ENCODE assay signal across 1 cellular context in the genomic region with DNA sequence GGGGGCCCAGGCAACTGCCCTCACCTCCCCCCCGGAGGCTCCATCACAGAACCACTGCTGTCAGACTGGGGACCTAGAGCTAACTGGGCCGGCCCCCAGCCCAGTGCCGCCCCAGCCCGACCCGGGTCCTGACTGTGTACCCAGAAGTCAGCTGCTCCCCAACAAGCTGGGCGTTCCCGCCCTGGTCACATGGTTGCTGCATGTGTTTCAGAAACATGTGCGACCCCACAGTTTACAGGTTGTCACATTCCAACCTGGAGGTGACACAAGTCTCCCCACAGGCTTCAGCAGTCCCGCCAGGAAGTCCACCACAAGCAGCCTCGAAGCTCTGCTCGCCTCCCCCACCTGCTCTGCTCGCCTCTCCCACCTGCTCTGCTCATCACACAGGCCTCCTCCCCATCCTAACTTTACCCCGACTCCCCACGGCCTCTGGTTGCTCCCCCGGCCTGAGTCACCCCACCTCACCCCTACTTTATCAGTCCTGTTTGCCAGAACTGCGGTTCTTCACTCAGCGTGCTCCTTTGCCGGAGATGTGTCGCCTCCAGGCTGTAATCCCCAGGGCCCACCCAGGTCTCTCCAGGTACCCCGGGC.
A peak's percentile ranks its signal among the peaks of the same experiment; 100 is the strongest.
TF ChIP-seq lines count a peak whose summit lies in the region.

No MANE protein-coding gene starts in this region.

TF ChIP-seq in K562, 482 proteins besides CTCF, POLR2A, EP300 and RAD21 (continued from another document):
- TF ChIP-seq, protein P1, sequence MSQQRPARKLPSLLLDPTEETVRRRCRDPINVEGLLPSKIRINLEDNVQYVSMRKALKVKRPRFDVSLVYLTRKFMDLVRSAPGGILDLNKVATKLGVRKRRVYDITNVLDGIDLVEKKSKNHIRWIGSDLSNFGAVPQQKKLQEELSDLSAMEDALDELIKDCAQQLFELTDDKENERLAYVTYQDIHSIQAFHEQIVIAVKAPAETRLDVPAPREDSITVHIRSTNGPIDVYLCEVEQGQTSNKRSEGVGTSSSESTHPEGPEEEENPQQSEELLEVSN (IDR thresholded peaks at IDR 0.05; ENCODE audit: borderline replicate concordance in 1 of 2, extremely low read depth in 1 of 2, insufficient read depth in 1 of 2, insufficient read length in 1 of 2, low read depth in 1 of 2, low read length in 1 of 2, poor library complexity in 1 of 2, severe bottlenecking in 1 of 2) = peak; percentile 47 to 67
- TF ChIP-seq TCF7 (IDR thresholded peaks at IDR 0.05; ENCODE audit: borderline replicate concordance) = no peak
- no peak for TF ChIP-seq ZNF384 (IDR thresholded peaks at IDR 0.05; ENCODE audit: low read depth, low read length)
- no peak for TF ChIP-seq MEF2D (tag; conservative IDR thresholded peaks at IDR 0.05; ENCODE audit: low read depth)
- TF ChIP-seq NBN (IDR thresholded peaks at IDR 0.05; ENCODE audit: low read depth) = no peak
- no peak for TF ChIP-seq ZNF224 (CRISPR knock-in tag; IDR thresholded peaks at IDR 0.05)
- no peak for TF ChIP-seq SMAD2 (IDR thresholded peaks at IDR 0.05; ENCODE audit: low read depth, low read length)
- TF ChIP-seq KAT2B (IDR thresholded peaks at IDR 0.05; ENCODE audit: low read depth, low read length) = no peak
- TF ChIP-seq, protein P2, sequence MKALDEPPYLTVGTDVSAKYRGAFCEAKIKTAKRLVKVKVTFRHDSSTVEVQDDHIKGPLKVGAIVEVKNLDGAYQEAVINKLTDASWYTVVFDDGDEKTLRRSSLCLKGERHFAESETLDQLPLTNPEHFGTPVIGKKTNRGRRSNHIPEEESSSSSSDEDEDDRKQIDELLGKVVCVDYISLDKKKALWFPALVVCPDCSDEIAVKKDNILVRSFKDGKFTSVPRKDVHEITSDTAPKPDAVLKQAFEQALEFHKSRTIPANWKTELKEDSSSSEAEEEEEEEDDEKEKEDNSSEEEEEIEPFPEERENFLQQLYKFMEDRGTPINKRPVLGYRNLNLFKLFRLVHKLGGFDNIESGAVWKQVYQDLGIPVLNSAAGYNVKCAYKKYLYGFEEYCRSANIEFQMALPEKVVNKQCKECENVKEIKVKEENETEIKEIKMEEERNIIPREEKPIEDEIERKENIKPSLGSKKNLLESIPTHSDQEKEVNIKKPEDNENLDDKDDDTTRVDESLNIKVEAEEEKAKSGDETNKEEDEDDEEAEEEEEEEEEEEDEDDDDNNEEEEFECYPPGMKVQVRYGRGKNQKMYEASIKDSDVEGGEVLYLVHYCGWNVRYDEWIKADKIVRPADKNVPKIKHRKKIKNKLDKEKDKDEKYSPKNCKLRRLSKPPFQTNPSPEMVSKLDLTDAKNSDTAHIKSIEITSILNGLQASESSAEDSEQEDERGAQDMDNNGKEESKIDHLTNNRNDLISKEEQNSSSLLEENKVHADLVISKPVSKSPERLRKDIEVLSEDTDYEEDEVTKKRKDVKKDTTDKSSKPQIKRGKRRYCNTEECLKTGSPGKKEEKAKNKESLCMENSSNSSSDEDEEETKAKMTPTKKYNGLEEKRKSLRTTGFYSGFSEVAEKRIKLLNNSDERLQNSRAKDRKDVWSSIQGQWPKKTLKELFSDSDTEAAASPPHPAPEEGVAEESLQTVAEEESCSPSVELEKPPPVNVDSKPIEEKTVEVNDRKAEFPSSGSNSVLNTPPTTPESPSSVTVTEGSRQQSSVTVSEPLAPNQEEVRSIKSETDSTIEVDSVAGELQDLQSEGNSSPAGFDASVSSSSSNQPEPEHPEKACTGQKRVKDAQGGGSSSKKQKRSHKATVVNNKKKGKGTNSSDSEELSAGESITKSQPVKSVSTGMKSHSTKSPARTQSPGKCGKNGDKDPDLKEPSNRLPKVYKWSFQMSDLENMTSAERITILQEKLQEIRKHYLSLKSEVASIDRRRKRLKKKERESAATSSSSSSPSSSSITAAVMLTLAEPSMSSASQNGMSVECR (CRISPR knock-in tag; IDR thresholded peaks at IDR 0.05) = peak; percentile 70; the same call in 1 of the 2 replicates
- TF ChIP-seq ZNF57 (CRISPR knock-in tag; IDR thresholded peaks at IDR 0.05) = no peak
- TF ChIP-seq NFATC3 (IDR thresholded peaks at IDR 0.05) = no peak
- TF ChIP-seq, protein P3, sequence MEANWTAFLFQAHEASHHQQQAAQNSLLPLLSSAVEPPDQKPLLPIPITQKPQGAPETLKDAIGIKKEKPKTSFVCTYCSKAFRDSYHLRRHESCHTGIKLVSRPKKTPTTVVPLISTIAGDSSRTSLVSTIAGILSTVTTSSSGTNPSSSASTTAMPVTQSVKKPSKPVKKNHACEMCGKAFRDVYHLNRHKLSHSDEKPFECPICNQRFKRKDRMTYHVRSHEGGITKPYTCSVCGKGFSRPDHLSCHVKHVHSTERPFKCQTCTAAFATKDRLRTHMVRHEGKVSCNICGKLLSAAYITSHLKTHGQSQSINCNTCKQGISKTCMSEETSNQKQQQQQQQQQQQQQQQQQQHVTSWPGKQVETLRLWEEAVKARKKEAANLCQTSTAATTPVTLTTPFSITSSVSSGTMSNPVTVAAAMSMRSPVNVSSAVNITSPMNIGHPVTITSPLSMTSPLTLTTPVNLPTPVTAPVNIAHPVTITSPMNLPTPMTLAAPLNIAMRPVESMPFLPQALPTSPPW (CRISPR knock-in tag; IDR thresholded peaks at IDR 0.05) = peak; percentile 70
- TF ChIP-seq, protein P4, sequence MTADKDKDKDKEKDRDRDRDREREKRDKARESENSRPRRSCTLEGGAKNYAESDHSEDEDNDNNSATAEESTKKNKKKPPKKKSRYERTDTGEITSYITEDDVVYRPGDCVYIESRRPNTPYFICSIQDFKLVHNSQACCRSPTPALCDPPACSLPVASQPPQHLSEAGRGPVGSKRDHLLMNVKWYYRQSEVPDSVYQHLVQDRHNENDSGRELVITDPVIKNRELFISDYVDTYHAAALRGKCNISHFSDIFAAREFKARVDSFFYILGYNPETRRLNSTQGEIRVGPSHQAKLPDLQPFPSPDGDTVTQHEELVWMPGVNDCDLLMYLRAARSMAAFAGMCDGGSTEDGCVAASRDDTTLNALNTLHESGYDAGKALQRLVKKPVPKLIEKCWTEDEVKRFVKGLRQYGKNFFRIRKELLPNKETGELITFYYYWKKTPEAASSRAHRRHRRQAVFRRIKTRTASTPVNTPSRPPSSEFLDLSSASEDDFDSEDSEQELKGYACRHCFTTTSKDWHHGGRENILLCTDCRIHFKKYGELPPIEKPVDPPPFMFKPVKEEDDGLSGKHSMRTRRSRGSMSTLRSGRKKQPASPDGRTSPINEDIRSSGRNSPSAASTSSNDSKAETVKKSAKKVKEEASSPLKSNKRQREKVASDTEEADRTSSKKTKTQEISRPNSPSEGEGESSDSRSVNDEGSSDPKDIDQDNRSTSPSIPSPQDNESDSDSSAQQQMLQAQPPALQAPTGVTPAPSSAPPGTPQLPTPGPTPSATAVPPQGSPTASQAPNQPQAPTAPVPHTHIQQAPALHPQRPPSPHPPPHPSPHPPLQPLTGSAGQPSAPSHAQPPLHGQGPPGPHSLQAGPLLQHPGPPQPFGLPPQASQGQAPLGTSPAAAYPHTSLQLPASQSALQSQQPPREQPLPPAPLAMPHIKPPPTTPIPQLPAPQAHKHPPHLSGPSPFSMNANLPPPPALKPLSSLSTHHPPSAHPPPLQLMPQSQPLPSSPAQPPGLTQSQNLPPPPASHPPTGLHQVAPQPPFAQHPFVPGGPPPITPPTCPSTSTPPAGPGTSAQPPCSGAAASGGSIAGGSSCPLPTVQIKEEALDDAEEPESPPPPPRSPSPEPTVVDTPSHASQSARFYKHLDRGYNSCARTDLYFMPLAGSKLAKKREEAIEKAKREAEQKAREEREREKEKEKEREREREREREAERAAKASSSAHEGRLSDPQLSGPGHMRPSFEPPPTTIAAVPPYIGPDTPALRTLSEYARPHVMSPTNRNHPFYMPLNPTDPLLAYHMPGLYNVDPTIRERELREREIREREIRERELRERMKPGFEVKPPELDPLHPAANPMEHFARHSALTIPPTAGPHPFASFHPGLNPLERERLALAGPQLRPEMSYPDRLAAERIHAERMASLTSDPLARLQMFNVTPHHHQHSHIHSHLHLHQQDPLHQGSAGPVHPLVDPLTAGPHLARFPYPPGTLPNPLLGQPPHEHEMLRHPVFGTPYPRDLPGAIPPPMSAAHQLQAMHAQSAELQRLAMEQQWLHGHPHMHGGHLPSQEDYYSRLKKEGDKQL (CRISPR knock-in tag; IDR thresholded peaks at IDR 0.05; ENCODE audit: borderline replicate concordance) = no peak
- TF ChIP-seq, protein P5, sequence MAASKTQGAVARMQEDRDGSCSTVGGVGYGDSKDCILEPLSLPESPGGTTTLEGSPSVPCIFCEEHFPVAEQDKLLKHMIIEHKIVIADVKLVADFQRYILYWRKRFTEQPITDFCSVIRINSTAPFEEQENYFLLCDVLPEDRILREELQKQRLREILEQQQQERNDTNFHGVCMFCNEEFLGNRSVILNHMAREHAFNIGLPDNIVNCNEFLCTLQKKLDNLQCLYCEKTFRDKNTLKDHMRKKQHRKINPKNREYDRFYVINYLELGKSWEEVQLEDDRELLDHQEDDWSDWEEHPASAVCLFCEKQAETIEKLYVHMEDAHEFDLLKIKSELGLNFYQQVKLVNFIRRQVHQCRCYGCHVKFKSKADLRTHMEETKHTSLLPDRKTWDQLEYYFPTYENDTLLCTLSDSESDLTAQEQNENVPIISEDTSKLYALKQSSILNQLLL (CRISPR knock-in tag; IDR thresholded peaks at IDR 0.05; ENCODE audit: borderline replicate concordance) = no peak
- TF ChIP-seq CHCHD3 (CRISPR knock-in tag; IDR thresholded peaks at IDR 0.05) = no peak
- no peak for TF ChIP-seq SP1 (CRISPR knock-in tag; IDR thresholded peaks at IDR 0.05)
- no peak for TF ChIP-seq NR2F6 (CRISPR knock-in tag; IDR thresholded peaks at IDR 0.05)
- TF ChIP-seq JUND (IDR thresholded peaks at IDR 0.05; ENCODE audit: borderline replicate concordance, low read depth, low read length) = peak; percentile 44
- TF ChIP-seq JUND (tag; IDR thresholded peaks at IDR 0.05; ENCODE audit: borderline replicate concordance, low read depth, low read length) = no peak; the same call in 2 of the 3 replicates
- TF ChIP-seq SMAD4 (CRISPR knock-in tag; conservative IDR thresholded peaks at IDR 0.05) = no peak
- TF ChIP-seq SMARCE1 (IDR thresholded peaks at IDR 0.05) = no peak
- TF ChIP-seq TBL1XR1 (IDR thresholded peaks at IDR 0.05; ENCODE audit: low read length in 2 of 2) = no peak
- no peak for TF ChIP-seq KLF16 (IDR thresholded peaks at IDR 0.05)
- no peak for TF ChIP-seq MCM3 (IDR thresholded peaks at IDR 0.05)
- TF ChIP-seq ZNF316 (IDR thresholded peaks at IDR 0.05) = no peak
- no peak for TF ChIP-seq NFIC (IDR thresholded peaks at IDR 0.05)
- TF ChIP-seq, protein P6, sequence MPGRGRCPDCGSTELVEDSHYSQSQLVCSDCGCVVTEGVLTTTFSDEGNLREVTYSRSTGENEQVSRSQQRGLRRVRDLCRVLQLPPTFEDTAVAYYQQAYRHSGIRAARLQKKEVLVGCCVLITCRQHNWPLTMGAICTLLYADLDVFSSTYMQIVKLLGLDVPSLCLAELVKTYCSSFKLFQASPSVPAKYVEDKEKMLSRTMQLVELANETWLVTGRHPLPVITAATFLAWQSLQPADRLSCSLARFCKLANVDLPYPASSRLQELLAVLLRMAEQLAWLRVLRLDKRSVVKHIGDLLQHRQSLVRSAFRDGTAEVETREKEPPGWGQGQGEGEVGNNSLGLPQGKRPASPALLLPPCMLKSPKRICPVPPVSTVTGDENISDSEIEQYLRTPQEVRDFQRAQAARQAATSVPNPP (IDR thresholded peaks at IDR 0.05; ENCODE audit: borderline replicate concordance, insufficient read depth, insufficient read length) = no peak
- TF ChIP-seq GABPB2 (CRISPR knock-in tag; conservative IDR thresholded peaks at IDR 0.05) = no peak
